14 cellular contexts compared by ENCODE assay signal in genomic region chr14:50785506-50786063, GRCh38. TPM values are rescaled to one million over a fixed set of nuclear protein-coding genes. Genes with fewer than 3 reads are reported as not detected.
A peak's percentile ranks its signal among the peaks of the same experiment; 100 is the strongest.
DNase-seq lines count a peak whose midpoint lies in the region; ATAC-seq and TF ChIP-seq lines count a peak whose summit lies in the region.
"Had no signal": no experiment of that assay in that cellular context is flagged by ENCODE, and none has a peak within 500 bp of the region (broad histone marks: within the 10 kb centered on the region; RNA-seq: fewer than 3 reads in every experiment).

No MANE protein-coding gene starts in this region.

- peaks cover 14% of the 10 kb centered on the region for H3K79me1 ChIP-seq in mesenchymal stem cell (replicated peaks; ENCODE audit: low read length, poor library complexity, severe bottlenecking)

- no peak overlapping the region for H3K14ac ChIP-seq in mesenchymal stem cell (ENCODE audit: low read length in 2 of 2)

- H3K9ac ChIP-seq in SK-N-MC (ENCODE audit: insufficient read length) = no peak overlapping the region
- H3K9ac ChIP-seq in mesenchymal stem cell (ENCODE audit: low read length) = no peak overlapping the region

- 46% methylated on average over 8 of the region's 8 CpGs for WGBS in mesenchymal stem cell

- H3K36me3 Mint-ChIP-seq in effector memory CD8-positive, alpha-beta T cell (ENCODE audit: insufficient read depth) = peaks cover 26% of the 10 kb centered on the region
- H3K36me3 Mint-ChIP-seq in nephron (ENCODE audit: low read depth) = peaks cover 20% of the 10 kb centered on the region

- no peak overlapping the region for H3K4me3 ChIP-seq in SK-N-MC
- no peak overlapping the region for H3K4me3 ChIP-seq in mesenchymal stem cell (ENCODE audit: insufficient read depth in 1 of 2, low read depth in 1 of 2, low read length in 2 of 2)
- H3K4me3 ChIP-seq: lung, sigmoid colon had no signal

- no peaks in the 10 kb centered on the region for H3K9me3 Mint-ChIP-seq in effector memory CD8-positive, alpha-beta T cell
- H3K9me3 Mint-ChIP-seq in nephron = no peaks in the 10 kb centered on the region

- H3K4me3 Mint-ChIP-seq in effector memory CD8-positive, alpha-beta T cell = peak overlapping the region; percentile 72 to 74
- H3K4me3 Mint-ChIP-seq in nephron = peak overlapping the region in 1 of 3 experiments; percentile 50

- H3K36me3 ChIP-seq in SK-N-MC (ENCODE audit: insufficient read depth, low read length) (peaks cover 9% of the 10 kb centered on the region; the same call in 1 of the 2 replicates), mesenchymal stem cell (ENCODE audit: control insufficient read depth in 1 of 2, insufficient read depth in 2 of 2, low read depth in 1 of 2, low read length in 2 of 2) (peaks cover 17 to 40% of the 10 kb centered on the region in 2 experiments)

- H3K9me3 ChIP-seq in SK-N-MC (ENCODE audit: low read depth, low read length) (no peaks in the 10 kb centered on the region), mesenchymal stem cell (ENCODE audit: control insufficient read depth, low read length) (no peaks in the 10 kb centered on the region)
- H3K9me3 ChIP-seq: sigmoid colon had no signal

- H3K4ac ChIP-seq in mesenchymal stem cell (ENCODE audit: low read depth in 1 of 2, low read length in 2 of 2) = no peak overlapping the region

- no peak overlapping the region for H2BK12ac ChIP-seq in mesenchymal stem cell (ENCODE audit: low read length in 2 of 2)

- no peak overlapping the region for H2AK5ac ChIP-seq in mesenchymal stem cell (ENCODE audit: low read length, severe bottlenecking)

- H3K4me1 Mint-ChIP-seq in effector memory CD8-positive, alpha-beta T cell (ENCODE audit: low read depth in 2 of 2) = peaks cover 65 to 90% of the 10 kb centered on the region in 2 donors
- peaks cover 42% of the 10 kb centered on the region for H3K4me1 Mint-ChIP-seq in nephron

- H4K8ac ChIP-seq in mesenchymal stem cell (ENCODE audit: low read length) = no peak overlapping the region

- H3K4me1 ChIP-seq in mesenchymal stem cell (ENCODE audit: control insufficient read depth, insufficient read depth, low read depth, low read length) = no peaks in the 10 kb centered on the region

- DNase-seq in NCI-H2227 (lab: John Stamatoyannopoulos, UW; ENCODE audit: unreplicated experiment) (peak; percentile 12), NCI-H2227 treated with DMSO at 0.1 percent for 48 hours (lab: John Stamatoyannopoulos, UW) (no peak), SK-N-MC (ENCODE audit: low read depth, low spot score) (no peak), mesenchymal stem cell (no peak), mucosa of gallbladder (ENCODE audit: low spot score) (no peak)
- DNase-seq in effector memory CD8-positive, alpha-beta T cell = no peak
- DNase-seq: DMS153, NCI-H1417, NCI-H526 treated with DMSO at 0.1 percent for 48 hours, sigmoid colon had no signal

- no peak overlapping the region for H3K23ac ChIP-seq in mesenchymal stem cell (ENCODE audit: low read length in 2 of 2)

- H3K18ac ChIP-seq in mesenchymal stem cell (ENCODE audit: low read depth in 1 of 2, low read length in 2 of 2) = no peak overlapping the region

- H3K27ac Mint-ChIP-seq in effector memory CD8-positive, alpha-beta T cell = peak overlapping the region; percentile 83 to 92
- peak overlapping the region; percentile 47 to 77 (median 69) for H3K27ac Mint-ChIP-seq in nephron

- no peaks in the 10 kb centered on the region for H3K27me3 Mint-ChIP-seq in effector memory CD8-positive, alpha-beta T cell
- no peaks in the 10 kb centered on the region for H3K27me3 Mint-ChIP-seq in nephron (ENCODE audit: low read depth)

- no peak overlapping the region for H2AFZ ChIP-seq in mesenchymal stem cell (ENCODE audit: low read depth, low read length)

- no peak overlapping the region for H3K4me2 ChIP-seq in mesenchymal stem cell (ENCODE audit: low read length, poor library complexity, severe bottlenecking)

- no peaks in the 10 kb centered on the region for H3K27me3 ChIP-seq in mesenchymal stem cell (ENCODE audit: control insufficient read depth in 1 of 2, insufficient read depth in 1 of 2, low read length in 2 of 2)
- H3K27me3 ChIP-seq: sigmoid colon had no signal

- H3K27ac ChIP-seq in SK-N-MC = peak overlapping the region; percentile 13; the same call in 1 of the 2 replicates
- H3K27ac ChIP-seq in mesenchymal stem cell (ENCODE audit: low read length, poor library complexity, severe bottlenecking) = no peak overlapping the region
- H3K27ac ChIP-seq: 22Rv1, sigmoid colon had no signal

- ATAC-seq in effector memory CD8-positive, alpha-beta T cell (replicated peaks) = peak; percentile 49
- ATAC-seq in GM21390 (IDR thresholded peaks at IDR 0.05; ENCODE audit: unreplicated experiment) = no peak

- no peak overlapping the region for H4K91ac ChIP-seq in mesenchymal stem cell (ENCODE audit: low read length)

- no peak overlapping the region for H2BK15ac ChIP-seq in mesenchymal stem cell (ENCODE audit: low read depth, poor library complexity, severe bottlenecking)

- H2BK120ac ChIP-seq in mesenchymal stem cell (ENCODE audit: low read depth, low read length) = no peak overlapping the region

- H2BK5ac ChIP-seq in mesenchymal stem cell (ENCODE audit: low read depth, low read length, poor library complexity, severe bottlenecking) = no peak overlapping the region

- no peak for TF ChIP-seq CTCF in nephron (IDR thresholded peaks at IDR 0.05; ENCODE audit: unreplicated experiment in 3 of 3)

RNA-seq across cellular contexts. Expression of gene NIN, which starts 45.4 kb away (rescaled TPM):
- polyA plus RNA-seq in mesenchymal stem cell (2013, experiment 1 of 2) = 18.3 TPM
- polyA plus RNA-seq in mesenchymal stem cell (2013, experiment 2 of 2) = 17.2 TPM
- 28.3 TPM for total RNA-seq in mucosa of gallbladder
